Comparison of ENCODE assay signal across 1 cellular context in genomic region chr7:44978511-44979366, GRCh38.
TF ChIP-seq lines count a peak whose summit lies in the region.

MYO1G (minus strand) TSS chr7:44979015; CDS start chr7:44978961, 54 bp downstream.

TF ChIP-seq in GM12878, 131 proteins besides CTCF, POLR2A, EP300 and RAD21 (continued from another document and continues in another):
- TF ChIP-seq, protein P1, sequence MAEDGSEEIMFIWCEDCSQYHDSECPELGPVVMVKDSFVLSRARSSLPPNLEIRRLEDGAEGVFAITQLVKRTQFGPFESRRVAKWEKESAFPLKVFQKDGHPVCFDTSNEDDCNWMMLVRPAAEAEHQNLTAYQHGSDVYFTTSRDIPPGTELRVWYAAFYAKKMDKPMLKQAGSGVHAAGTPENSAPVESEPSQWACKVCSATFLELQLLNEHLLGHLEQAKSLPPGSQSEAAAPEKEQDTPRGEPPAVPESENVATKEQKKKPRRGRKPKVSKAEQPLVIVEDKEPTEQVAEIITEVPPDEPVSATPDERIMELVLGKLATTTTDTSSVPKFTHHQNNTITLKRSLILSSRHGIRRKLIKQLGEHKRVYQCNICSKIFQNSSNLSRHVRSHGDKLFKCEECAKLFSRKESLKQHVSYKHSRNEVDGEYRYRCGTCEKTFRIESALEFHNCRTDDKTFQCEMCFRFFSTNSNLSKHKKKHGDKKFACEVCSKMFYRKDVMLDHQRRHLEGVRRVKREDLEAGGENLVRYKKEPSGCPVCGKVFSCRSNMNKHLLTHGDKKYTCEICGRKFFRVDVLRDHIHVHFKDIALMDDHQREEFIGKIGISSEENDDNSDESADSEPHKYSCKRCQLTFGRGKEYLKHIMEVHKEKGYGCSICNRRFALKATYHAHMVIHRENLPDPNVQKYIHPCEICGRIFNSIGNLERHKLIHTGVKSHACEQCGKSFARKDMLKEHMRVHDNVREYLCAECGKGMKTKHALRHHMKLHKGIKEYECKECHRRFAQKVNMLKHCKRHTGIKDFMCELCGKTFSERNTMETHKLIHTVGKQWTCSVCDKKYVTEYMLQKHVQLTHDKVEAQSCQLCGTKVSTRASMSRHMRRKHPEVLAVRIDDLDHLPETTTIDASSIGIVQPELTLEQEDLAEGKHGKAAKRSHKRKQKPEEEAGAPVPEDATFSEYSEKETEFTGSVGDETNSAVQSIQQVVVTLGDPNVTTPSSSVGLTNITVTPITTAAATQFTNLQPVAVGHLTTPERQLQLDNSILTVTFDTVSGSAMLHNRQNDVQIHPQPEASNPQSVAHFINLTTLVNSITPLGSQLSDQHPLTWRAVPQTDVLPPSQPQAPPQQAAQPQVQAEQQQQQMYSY (CRISPR knock-in tag; IDR thresholded peaks at IDR 0.05), result no peak
- TF ChIP-seq RFX5 (IDR thresholded peaks at IDR 0.05; ENCODE audit: low read depth, low read length) (no peak), BCL11A (IDR thresholded peaks at IDR 0.05; ENCODE audit: low read depth, low read length) (peak; percentile 78), SMC3 (IDR thresholded peaks at IDR 0.05; ENCODE audit: borderline replicate concordance, low read length) (peak; percentile 25; the same call in 1 of the 2 replicates), HCFC1 (IDR thresholded peaks at IDR 0.05; ENCODE audit: low read length) (0 out of 2 replicates have a peak, but pooled peaks have one; percentile 9), STAT1 (conservative IDR thresholded peaks at IDR 0.05) (no peak), DPF2 (IDR thresholded peaks at IDR 0.05) (peak; percentile 58), SIX5 (IDR thresholded peaks at IDR 0.05; ENCODE audit: low read depth, low read length, severe bottlenecking) (no peak), E4F1 (IDR thresholded peaks at IDR 0.05; ENCODE audit: borderline replicate concordance, partially characterized antibody) (peak; percentile 39), SUZ12 (IDR thresholded peaks at IDR 0.05; ENCODE audit: unreplicated experiment) (no peak), IKZF1 (conservative IDR thresholded peaks at IDR 0.05) (peak; percentile 82), JUNB (IDR thresholded peaks at IDR 0.05) (no peak), PAX8 (IDR thresholded peaks at IDR 0.05) (no peak), BRCA1 (IDR thresholded peaks at IDR 0.05; ENCODE audit: low read depth, low read length) (no peak), STAT3 (IDR thresholded peaks at IDR 0.05; ENCODE audit: low read depth, low read length) (0 out of 2 replicates have a peak, but pooled peaks have one; percentile 48), NBN (IDR thresholded peaks at IDR 0.05) (peak; percentile 79), POU2F2 (IDR thresholded peaks at IDR 0.05; ENCODE audit: borderline replicate concordance, low read depth, low read length) (peak; percentile 67; the same call in 1 of the 3 replicates), LARP7 (IDR thresholded peaks at IDR 0.05) (peak; percentile 39; the same call in 1 of the 2 replicates), EZH2 (IDR thresholded peaks at IDR 0.05; ENCODE audit: borderline replicate concordance, control insufficient read depth, low read depth, low read length) (no peak), SREBF2 (IDR thresholded peaks at IDR 0.05; ENCODE audit: low read length) (no peak), KLF5 (IDR thresholded peaks at IDR 0.05; ENCODE audit: partially characterized antibody) (no peak), EGR1 (IDR thresholded peaks at IDR 0.05; ENCODE audit: borderline replicate concordance in 1 of 2, low read depth in 2 of 2, low read length in 2 of 2) (peak in 1 of 2 experiments; percentile 97; a peak in 2 of 3 replicates), SRF (IDR thresholded peaks at IDR 0.05; ENCODE audit: low read depth in 2 of 2, low read length in 2 of 2) (peak in 1 of 2 experiments; percentile 29; a peak in 1 of 4 replicates), BMI1 (IDR thresholded peaks at IDR 0.05; ENCODE audit: borderline replicate concordance) (0 out of 2 replicates have a peak, but pooled peaks have one; percentile 6), RCOR1 (conservative IDR thresholded peaks at IDR 0.05; ENCODE audit: low read depth, low read length) (0 out of 2 replicates have a peak, but pooled peaks have one; percentile 20), SREBF1 (IDR thresholded peaks at IDR 0.05; ENCODE audit: low read length) (no peak), YBX1 (IDR thresholded peaks at IDR 0.05) (no peak), SPI1 (IDR thresholded peaks at IDR 0.05; ENCODE audit: borderline replicate concordance, insufficient read depth, low read depth, low read length) (peak; percentile 80), CREB1 (IDR thresholded peaks at IDR 0.05; ENCODE audit: low read depth) (no peak), PKNOX1 (IDR thresholded peaks at IDR 0.05) (no peak; the same call in 1 of the 2 replicates), PML (IDR thresholded peaks at IDR 0.05; ENCODE audit: low read length) (no peak), ZNF217 (IDR thresholded peaks at IDR 0.05) (no peak), ETV6 (conservative IDR thresholded peaks at IDR 0.05 in 1 of 2, IDR thresholded peaks at IDR 0.05 in 1 of 2; ENCODE audit: borderline replicate concordance in 1 of 2, low read depth in 1 of 2) (peak in 1 of 2 experiments; percentile 87; a peak in 1 of 4 replicates), HDAC6 (IDR thresholded peaks at IDR 0.05; ENCODE audit: unreplicated experiment) (no peak), CREM (IDR thresholded peaks at IDR 0.05; ENCODE audit: low read depth) (peak; percentile 66; the same call in 1 of the 2 replicates)
- TF ChIP-seq, protein P2, sequence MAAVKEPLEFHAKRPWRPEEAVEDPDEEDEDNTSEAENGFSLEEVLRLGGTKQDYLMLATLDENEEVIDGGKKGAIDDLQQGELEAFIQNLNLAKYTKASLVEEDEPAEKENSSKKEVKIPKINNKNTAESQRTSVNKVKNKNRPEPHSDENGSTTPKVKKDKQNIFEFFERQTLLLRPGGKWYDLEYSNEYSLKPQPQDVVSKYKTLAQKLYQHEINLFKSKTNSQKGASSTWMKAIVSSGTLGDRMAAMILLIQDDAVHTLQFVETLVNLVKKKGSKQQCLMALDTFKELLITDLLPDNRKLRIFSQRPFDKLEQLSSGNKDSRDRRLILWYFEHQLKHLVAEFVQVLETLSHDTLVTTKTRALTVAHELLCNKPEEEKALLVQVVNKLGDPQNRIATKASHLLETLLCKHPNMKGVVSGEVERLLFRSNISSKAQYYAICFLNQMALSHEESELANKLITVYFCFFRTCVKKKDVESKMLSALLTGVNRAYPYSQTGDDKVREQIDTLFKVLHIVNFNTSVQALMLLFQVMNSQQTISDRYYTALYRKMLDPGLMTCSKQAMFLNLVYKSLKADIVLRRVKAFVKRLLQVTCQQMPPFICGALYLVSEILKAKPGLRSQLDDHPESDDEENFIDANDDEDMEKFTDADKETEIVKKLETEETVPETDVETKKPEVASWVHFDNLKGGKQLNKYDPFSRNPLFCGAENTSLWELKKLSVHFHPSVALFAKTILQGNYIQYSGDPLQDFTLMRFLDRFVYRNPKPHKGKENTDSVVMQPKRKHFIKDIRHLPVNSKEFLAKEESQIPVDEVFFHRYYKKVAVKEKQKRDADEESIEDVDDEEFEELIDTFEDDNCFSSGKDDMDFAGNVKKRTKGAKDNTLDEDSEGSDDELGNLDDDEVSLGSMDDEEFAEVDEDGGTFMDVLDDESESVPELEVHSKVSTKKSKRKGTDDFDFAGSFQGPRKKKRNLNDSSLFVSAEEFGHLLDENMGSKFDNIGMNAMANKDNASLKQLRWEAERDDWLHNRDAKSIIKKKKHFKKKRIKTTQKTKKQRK (IDR thresholded peaks at IDR 0.05; ENCODE audit: low read depth, low read length), result no peak
- TF ChIP-seq, protein P3, sequence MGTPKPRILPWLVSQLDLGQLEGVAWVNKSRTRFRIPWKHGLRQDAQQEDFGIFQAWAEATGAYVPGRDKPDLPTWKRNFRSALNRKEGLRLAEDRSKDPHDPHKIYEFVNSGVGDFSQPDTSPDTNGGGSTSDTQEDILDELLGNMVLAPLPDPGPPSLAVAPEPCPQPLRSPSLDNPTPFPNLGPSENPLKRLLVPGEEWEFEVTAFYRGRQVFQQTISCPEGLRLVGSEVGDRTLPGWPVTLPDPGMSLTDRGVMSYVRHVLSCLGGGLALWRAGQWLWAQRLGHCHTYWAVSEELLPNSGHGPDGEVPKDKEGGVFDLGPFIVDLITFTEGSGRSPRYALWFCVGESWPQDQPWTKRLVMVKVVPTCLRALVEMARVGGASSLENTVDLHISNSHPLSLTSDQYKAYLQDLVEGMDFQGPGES (IDR thresholded peaks at IDR 0.05), result no peak
- TF ChIP-seq, protein P4, sequence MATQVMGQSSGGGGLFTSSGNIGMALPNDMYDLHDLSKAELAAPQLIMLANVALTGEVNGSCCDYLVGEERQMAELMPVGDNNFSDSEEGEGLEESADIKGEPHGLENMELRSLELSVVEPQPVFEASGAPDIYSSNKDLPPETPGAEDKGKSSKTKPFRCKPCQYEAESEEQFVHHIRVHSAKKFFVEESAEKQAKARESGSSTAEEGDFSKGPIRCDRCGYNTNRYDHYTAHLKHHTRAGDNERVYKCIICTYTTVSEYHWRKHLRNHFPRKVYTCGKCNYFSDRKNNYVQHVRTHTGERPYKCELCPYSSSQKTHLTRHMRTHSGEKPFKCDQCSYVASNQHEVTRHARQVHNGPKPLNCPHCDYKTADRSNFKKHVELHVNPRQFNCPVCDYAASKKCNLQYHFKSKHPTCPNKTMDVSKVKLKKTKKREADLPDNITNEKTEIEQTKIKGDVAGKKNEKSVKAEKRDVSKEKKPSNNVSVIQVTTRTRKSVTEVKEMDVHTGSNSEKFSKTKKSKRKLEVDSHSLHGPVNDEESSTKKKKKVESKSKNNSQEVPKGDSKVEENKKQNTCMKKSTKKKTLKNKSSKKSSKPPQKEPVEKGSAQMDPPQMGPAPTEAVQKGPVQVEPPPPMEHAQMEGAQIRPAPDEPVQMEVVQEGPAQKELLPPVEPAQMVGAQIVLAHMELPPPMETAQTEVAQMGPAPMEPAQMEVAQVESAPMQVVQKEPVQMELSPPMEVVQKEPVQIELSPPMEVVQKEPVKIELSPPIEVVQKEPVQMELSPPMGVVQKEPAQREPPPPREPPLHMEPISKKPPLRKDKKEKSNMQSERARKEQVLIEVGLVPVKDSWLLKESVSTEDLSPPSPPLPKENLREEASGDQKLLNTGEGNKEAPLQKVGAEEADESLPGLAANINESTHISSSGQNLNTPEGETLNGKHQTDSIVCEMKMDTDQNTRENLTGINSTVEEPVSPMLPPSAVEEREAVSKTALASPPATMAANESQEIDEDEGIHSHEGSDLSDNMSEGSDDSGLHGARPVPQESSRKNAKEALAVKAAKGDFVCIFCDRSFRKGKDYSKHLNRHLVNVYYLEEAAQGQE (IDR thresholded peaks at IDR 0.05; ENCODE audit: low read depth, low read length), result no peak
- TF ChIP-seq, protein P5, sequence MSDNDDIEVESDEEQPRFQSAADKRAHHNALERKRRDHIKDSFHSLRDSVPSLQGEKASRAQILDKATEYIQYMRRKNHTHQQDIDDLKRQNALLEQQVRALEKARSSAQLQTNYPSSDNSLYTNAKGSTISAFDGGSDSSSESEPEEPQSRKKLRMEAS (IDR thresholded peaks at IDR 0.05; ENCODE audit: low read depth, low read length), result peak; percentile 68
- TF ChIP-seq, protein P6, sequence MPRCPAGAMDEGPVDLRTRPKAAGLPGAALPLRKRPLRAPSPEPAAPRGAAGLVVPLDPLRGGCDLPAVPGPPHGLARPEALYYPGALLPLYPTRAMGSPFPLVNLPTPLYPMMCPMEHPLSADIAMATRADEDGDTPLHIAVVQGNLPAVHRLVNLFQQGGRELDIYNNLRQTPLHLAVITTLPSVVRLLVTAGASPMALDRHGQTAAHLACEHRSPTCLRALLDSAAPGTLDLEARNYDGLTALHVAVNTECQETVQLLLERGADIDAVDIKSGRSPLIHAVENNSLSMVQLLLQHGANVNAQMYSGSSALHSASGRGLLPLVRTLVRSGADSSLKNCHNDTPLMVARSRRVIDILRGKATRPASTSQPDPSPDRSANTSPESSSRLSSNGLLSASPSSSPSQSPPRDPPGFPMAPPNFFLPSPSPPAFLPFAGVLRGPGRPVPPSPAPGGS (IDR thresholded peaks at IDR 0.05; ENCODE audit: borderline replicate concordance, insufficient read depth, low read depth, low read length, poor library complexity, severe bottlenecking), result peak; percentile 95
- TF ChIP-seq, protein P7, sequence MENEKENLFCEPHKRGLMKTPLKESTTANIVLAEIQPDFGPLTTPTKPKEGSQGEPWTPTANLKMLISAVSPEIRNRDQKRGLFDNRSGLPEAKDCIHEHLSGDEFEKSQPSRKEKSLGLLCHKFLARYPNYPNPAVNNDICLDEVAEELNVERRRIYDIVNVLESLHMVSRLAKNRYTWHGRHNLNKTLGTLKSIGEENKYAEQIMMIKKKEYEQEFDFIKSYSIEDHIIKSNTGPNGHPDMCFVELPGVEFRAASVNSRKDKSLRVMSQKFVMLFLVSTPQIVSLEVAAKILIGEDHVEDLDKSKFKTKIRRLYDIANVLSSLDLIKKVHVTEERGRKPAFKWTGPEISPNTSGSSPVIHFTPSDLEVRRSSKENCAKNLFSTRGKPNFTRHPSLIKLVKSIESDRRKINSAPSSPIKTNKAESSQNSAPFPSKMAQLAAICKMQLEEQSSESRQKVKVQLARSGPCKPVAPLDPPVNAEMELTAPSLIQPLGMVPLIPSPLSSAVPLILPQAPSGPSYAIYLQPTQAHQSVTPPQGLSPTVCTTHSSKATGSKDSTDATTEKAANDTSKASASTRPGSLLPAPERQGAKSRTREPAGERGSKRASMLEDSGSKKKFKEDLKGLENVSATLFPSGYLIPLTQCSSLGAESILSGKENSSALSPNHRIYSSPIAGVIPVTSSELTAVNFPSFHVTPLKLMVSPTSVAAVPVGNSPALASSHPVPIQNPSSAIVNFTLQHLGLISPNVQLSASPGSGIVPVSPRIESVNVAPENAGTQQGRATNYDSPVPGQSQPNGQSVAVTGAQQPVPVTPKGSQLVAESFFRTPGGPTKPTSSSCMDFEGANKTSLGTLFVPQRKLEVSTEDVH (IDR thresholded peaks at IDR 0.05; ENCODE audit: low read depth, partially characterized antibody), result no peak
